Comparison of ENCODE assay signal across 8 cellular contexts in genomic region chr7:55515569-55516279, GRCh38. TPM values are rescaled to one million over a fixed set of nuclear protein-coding genes. Genes with fewer than 3 reads are reported as not detected.
DNase-seq lines count a peak whose midpoint lies in the region; ATAC-seq and TF ChIP-seq lines count a peak whose summit lies in the region.

No MANE protein-coding gene starts in this region.

- TF ChIP-seq CTCF in GM12865 (IDR thresholded peaks at IDR 0.05; ENCODE audit: insufficient read depth, low read depth, low read length, missing control alignments) = no peak
- no peak for TF ChIP-seq CTCF in left ventricle myocardium inferior (IDR thresholded peaks at IDR 0.05; ENCODE audit: borderline replicate concordance)

- H3K36me3 ChIP-seq in left ventricle myocardium inferior = peaks cover 16% of the 10 kb centered on the region

- peaks cover 33% of the 10 kb centered on the region for H3K4me1 ChIP-seq in left ventricle myocardium inferior

- H3K27me3 ChIP-seq in left ventricle myocardium inferior (ENCODE audit: low read depth) = no peaks in the 10 kb centered on the region

- peak overlapping the region; percentile 53 for H3K27ac ChIP-seq in left ventricle myocardium inferior (replicated peaks)

- intact Hi-C loops in left ventricle myocardium inferior (cut with micrococcal nuclease) = no loop called here

- H3K4me3 ChIP-seq in GM12865 (ENCODE audit: low read depth, low read length) (peak overlapping the region; percentile 74), left ventricle myocardium inferior (peak overlapping the region; percentile 12)

- DNase-seq in GM12865 (ENCODE audit: low read depth) (peak; percentile 87), left ventricle myocardium inferior (no peak), ecto neural progenitor cell (ENCODE audit: low spot score) (no peak), cortex of kidney (lab: John Stamatoyannopoulos, UW) (no peak), AML-193 (lab: John Stamatoyannopoulos, UW) (no peak)
- no peak for DNase-seq in effector CD4-positive, alpha-beta T cell

- no peaks in the 10 kb centered on the region for H3K9me3 ChIP-seq in left ventricle myocardium inferior (replicated peaks)

- peak; percentile 49 for ATAC-seq in GM19438 (IDR thresholded peaks at IDR 0.05; ENCODE audit: low read depth, unreplicated experiment)
- ATAC-seq in HG03520 (IDR thresholded peaks at IDR 0.05; ENCODE audit: unreplicated experiment) = peak; percentile 55

RNA-seq across cellular contexts. Expression of gene VOPP1, which starts 56.6 kb away (rescaled TPM):
- 23.7 TPM for total RNA-seq in left ventricle myocardium inferior
